In the genomic region with DNA sequence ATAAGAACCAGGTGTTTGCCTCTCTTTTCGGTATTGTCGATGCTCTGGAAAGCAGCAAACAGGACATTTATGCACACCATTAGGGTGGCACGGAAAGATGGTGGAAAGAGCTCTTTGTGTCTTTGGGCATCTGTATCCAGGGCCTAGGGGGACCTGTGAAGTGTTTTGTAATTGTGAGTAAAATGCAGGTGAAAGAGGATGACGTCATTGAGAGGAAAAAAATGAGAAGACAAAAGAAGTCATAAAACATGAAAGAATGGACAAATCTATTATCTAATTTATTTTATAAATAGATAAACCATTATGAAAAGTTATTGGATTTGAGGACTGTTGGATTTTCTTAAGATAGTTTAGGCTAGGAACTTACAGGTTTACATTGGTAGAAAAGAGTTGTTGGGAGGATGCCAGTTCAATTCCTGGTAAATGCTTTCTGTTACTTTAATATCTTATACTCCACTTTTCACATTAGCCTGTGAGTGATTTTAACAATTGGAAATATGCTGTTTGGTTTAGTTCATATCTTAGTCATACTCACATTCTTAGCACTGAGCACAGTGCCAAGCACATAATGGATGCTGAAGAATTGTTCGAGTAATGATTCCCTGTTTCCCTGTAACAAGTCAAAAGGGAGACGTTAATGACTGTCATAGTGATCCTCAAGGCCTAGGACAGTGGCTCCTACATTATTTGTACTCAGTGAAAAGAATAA, we compare ENCODE assay signal across 26 cellular contexts.
A peak's percentile ranks its signal among the peaks of the same experiment; 100 is the strongest.
DNase-seq lines count a peak whose midpoint lies in the region; ATAC-seq, FAIRE-seq and TF ChIP-seq lines count a peak whose summit lies in the region.
"Had no signal": no experiment of that assay in that cellular context is flagged by ENCODE, and none has a peak within 500 bp of the region (broad histone marks: within the 10 kb centered on the region; RNA-seq: fewer than 3 reads in every experiment).

No MANE protein-coding gene starts in this region.

- H3K4me3 ChIP-seq in SK-N-SH (ENCODE audit: low read depth in 2 of 2, low read length in 1 of 2): no peak overlapping the region
- H3K4me3 ChIP-seq: cardiac muscle cell, hepatocyte, psoas muscle, thyroid gland had no signal

- no peaks in the 10 kb centered on the region for H3K27me3 ChIP-seq in SK-N-SH (ENCODE audit: insufficient read depth)
- H3K27me3 ChIP-seq: cardiac muscle cell, hepatocyte, thyroid gland had no signal

- no peaks in the 10 kb centered on the region for H3K9me3 ChIP-seq in SK-N-SH
- H3K9me3 ChIP-seq: psoas muscle, thyroid gland had no signal

- peaks cover 18 to 36% of the 10 kb centered on the region in 2 experiments for H3K36me3 ChIP-seq in SK-N-SH (replicated peaks in 1 of 2; ENCODE audit: control insufficient read depth in 1 of 2, insufficient read depth in 2 of 2, low read length in 1 of 2)
- H3K36me3 ChIP-seq: cardiac muscle cell had no signal

- H3F3A ChIP-seq in SK-N-SH (replicated peaks; ENCODE audit: insufficient read depth): peaks cover 4% of the 10 kb centered on the region

- no peak for TF ChIP-seq CTCF in SK-N-SH (IDR thresholded peaks at IDR 0.05)

- POLR2A ChIA-PET in SK-N-SH (lab: Yijun Ruan, JAX): no interaction called here

- H3K9ac ChIP-seq in SK-N-SH: no peak overlapping the region

- peaks cover 0 to 8% of the 10 kb centered on the region in 2 experiments; a peak in 2 of 4 replicates for H3K4me1 ChIP-seq in SK-N-SH (ENCODE audit: control insufficient read depth in 1 of 2, insufficient read depth in 2 of 2, low read depth in 1 of 2, low read length in 1 of 2)
- H3K4me1 ChIP-seq: psoas muscle had no signal

- no peak overlapping the region for H2AFZ ChIP-seq in SK-N-SH (ENCODE audit: low read depth)
- H2AFZ ChIP-seq: hepatocyte had no signal

- TF ChIP-seq RAD21 in SK-N-SH (IDR thresholded peaks at IDR 0.05; ENCODE audit: low read length): no peak

- CTCF ChIA-PET in SK-N-SH (lab: Yijun Ruan, JAX): interaction anchor here (2.5 kb wide), 1 partner anchor 11 kb away, joined by 9 read pairs; no protein-coding TSS in a partner anchor

- no peak for FAIRE-seq in GM19239 (lab: Jason Lieb, UNC)
- FAIRE-seq: GM18507 had no signal

- H3K9me2 ChIP-seq in SK-N-SH: 0 out of 2 replicates have a peak, but pooled peaks cover 3% of the 10 kb centered on the region

- DNase-seq in EL: peak; percentile 31
- DNase-seq in SK-N-SH: no peak
- peak; percentile 28 for DNase-seq in fibroblast of gingiva (ENCODE audit: low read depth)
- DNase-seq in pulmonary artery endothelial cell (ENCODE audit: low read depth, low spot score): peak; percentile 10
- DNase-seq in GM19239 (ENCODE audit: insufficient read length, low spot score): no peak
- DNase-seq in SW 1271 (lab: John Stamatoyannopoulos, UW): no peak
- no peak for DNase-seq in GF-D8 (lab: John Stamatoyannopoulos, UW)
- DNase-seq: activated CD4-positive, alpha-beta memory T cell treated with anti-CD3 and anti-CD28 coated beads for 36 hours; activated naive CD4-positive, alpha-beta T cell treated with anti-CD3 and anti-CD28 coated beads, Interleukin-2, amount 50 U/mL, for 16 hours; activated T-cell treated with anti-CD3 and anti-CD28 coated beads, Interleukin-2, amount 50 U/mL, for 4 hours; DMS153; naive thymus-derived CD4-positive, alpha-beta T cell; NCI-H1930; NCI-H524 treated with DMSO at 0.1 percent for 48 hours; psoas muscle; SHP77 treated with DMSO at 0.1 percent for 48 hours; stimulated activated CD4-positive, alpha-beta T cell treated with anti-CD3 and anti-CD28 coated beads, Interleukin-15, amount 100 ng/mL, for 24 hours; thyroid gland; WERI-Rb-1 had no signal

- H3K4me2 ChIP-seq in SK-N-SH: no peak overlapping the region
- H3K4me2 ChIP-seq: hepatocyte had no signal

- H4K20me1 ChIP-seq in SK-N-SH (ENCODE audit: insufficient read depth): no peaks in the 10 kb centered on the region

- WGBS in SK-N-SH (ENCODE audit: low lambda C conversion rate): 69% methylated on average over 6 of the region's 6 CpGs

- no peaks in the 10 kb centered on the region for H3K79me2 ChIP-seq in SK-N-SH (ENCODE audit: insufficient read depth)

- H3K27ac ChIP-seq in SK-N-SH (ENCODE audit: low read depth in 2 of 2, low read length in 1 of 2): peak overlapping the region; percentile 3 to 43; a peak in 3 of 4 replicates
- H3K27ac ChIP-seq: C4-2B, cardiac muscle cell, hepatocyte, psoas muscle, thyroid gland, WERI-Rb-1 had no signal

- TF ChIP-seq EP300 in SK-N-SH (IDR thresholded peaks at IDR 0.05; ENCODE audit: borderline replicate concordance in 1 of 2, low read depth in 1 of 2, low read length in 1 of 2): no peak

- no peak for ATAC-seq in HG03520 (IDR thresholded peaks at IDR 0.05; ENCODE audit: unreplicated experiment)
- ATAC-seq: activated T-cell treated with anti-CD3 and anti-CD28 coated beads, Interleukin-2, amount 50 U/mL, for 4 hours; esophagus mucosa; naive thymus-derived CD4-positive, alpha-beta T cell; stimulated activated effector memory CD8-positive, alpha-beta T cell treated with anti-CD3 and anti-CD28 coated beads, Interleukin-12 subunit alpha, Interleukin-12 subunit beta, amount 100 ng/mL, for 72 hours had no signal

TF ChIP-seq in SK-N-SH, 30 proteins besides CTCF, POLR2A, EP300 and RAD21:
- TF ChIP-seq RCOR1 (IDR thresholded peaks at IDR 0.05; ENCODE audit: low read length): no peak
- TF ChIP-seq, protein P1, sequence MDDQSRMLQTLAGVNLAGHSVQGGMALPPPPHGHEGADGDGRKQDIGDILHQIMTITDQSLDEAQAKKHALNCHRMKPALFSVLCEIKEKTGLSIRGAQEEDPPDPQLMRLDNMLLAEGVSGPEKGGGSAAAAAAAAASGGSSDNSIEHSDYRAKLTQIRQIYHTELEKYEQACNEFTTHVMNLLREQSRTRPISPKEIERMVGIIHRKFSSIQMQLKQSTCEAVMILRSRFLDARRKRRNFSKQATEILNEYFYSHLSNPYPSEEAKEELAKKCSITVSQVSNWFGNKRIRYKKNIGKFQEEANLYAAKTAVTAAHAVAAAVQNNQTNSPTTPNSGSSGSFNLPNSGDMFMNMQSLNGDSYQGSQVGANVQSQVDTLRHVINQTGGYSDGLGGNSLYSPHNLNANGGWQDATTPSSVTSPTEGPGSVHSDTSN (IDR thresholded peaks at IDR 0.05): peak; percentile 33; the same call in 1 of the 2 replicates
- TF ChIP-seq, protein P2, sequence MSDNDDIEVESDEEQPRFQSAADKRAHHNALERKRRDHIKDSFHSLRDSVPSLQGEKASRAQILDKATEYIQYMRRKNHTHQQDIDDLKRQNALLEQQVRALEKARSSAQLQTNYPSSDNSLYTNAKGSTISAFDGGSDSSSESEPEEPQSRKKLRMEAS (IDR thresholded peaks at IDR 0.05; ENCODE audit: low read depth): no peak
- TF ChIP-seq JUND (IDR thresholded peaks at IDR 0.05): peak; percentile 44
- no peak for TF ChIP-seq YY1 (IDR thresholded peaks at IDR 0.05; ENCODE audit: low read depth)
- TF ChIP-seq FOSL2 (IDR thresholded peaks at IDR 0.05; ENCODE audit: borderline replicate concordance, low read depth): peak; percentile 44; the same call in 1 of the 2 replicates
- TF ChIP-seq NFIC (IDR thresholded peaks at IDR 0.05; ENCODE audit: borderline replicate concordance): peak; percentile 52
- TF ChIP-seq ELF1 (IDR thresholded peaks at IDR 0.05): no peak
- TF ChIP-seq FOXJ3 (CRISPR knock-in tag; IDR thresholded peaks at IDR 0.05): no peak
- TF ChIP-seq POLR2AphosphoS5 (IDR thresholded peaks at IDR 0.05; ENCODE audit: low read depth, low read length): no peak

Comparison
In these comparisons a context has a peak if more than half of its experiments do, and no peak if none do; other contexts are left out.
1. DNase-seq: peak in EL (single experiment), fibroblast of gingiva (single experiment) and pulmonary artery endothelial cell (single experiment); none in SK-N-SH (single experiment), GM19239 (single experiment), SW 1271 (0 of 2) and GF-D8 (single experiment).